27 cellular contexts compared by ENCODE assay signal in the genomic region with DNA sequence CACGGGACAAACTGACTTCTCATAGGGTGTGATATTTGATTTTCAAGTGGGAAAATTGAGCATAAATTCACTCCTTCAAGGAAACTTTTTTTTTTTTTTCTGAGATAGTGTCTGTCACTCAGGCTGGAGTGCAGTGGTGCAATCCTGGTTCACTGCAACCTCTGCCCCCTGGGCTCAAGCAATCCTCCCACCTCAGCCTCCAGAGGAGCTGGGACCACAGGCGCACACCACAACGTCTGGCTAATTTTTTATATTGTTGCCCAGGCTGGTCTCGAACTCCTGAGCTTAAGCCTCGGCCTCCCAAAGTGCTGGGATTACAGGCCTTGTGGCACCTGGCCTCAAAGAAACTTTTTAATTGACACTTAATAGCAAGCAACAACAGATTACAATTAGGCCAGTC. TPM values are rescaled to one million over a fixed set of nuclear protein-coding genes. Genes with fewer than 3 reads are reported as not detected.
DNase-seq lines count a peak whose midpoint lies in the region; ATAC-seq and TF ChIP-seq lines count a peak whose summit lies in the region.
"Had no signal": no experiment of that assay in that cellular context is flagged by ENCODE, and none has a peak within 500 bp of the region (broad histone marks: within the 10 kb centered on the region; RNA-seq: fewer than 3 reads in every experiment).

No MANE protein-coding gene starts in this region.

- TF ChIP-seq CTCF in HL-60 (IDR thresholded peaks at IDR 0.05; ENCODE audit: insufficient read depth, low read length) = no peak
- no peak for TF ChIP-seq CTCF in adrenal gland (IDR thresholded peaks at IDR 0.05)
- no peak for TF ChIP-seq CTCF in type B pancreatic cell (conservative IDR thresholded peaks at IDR 0.05)
- no peak for TF ChIP-seq CTCF in WERI-Rb-1 (IDR thresholded peaks at IDR 0.05; ENCODE audit: low read depth, low read length)

- peak overlapping the region; percentile 78 for H3K27ac Mint-ChIP-seq in type B pancreatic cell
- H3K27ac Mint-ChIP-seq in T-cell = peak overlapping the region in 1 of 2 donors; percentile 4
- H3K27ac Mint-ChIP-seq: activated CD8-positive, alpha-beta memory T cell treated with anti-CD3 and anti-CD28 coated beads, Interleukin-2, amount 10 ng/mL, durations not matched to agents 7 days and 5 days; activated naive CD4-positive, alpha-beta T cell treated with anti-CD3 and anti-CD28 coated beads, Interleukin-2, amount 50 U/mL, for 24 hours; CD8-positive, alpha-beta memory T cell; HFFc6 had no signal

- TF ChIP-seq POLR2A in adrenal gland (IDR thresholded peaks at IDR 0.05) = no peak

- H3K4me1 Mint-ChIP-seq in type B pancreatic cell (ENCODE audit: unreplicated experiment) (no peaks in the 10 kb centered on the region), T-cell (no peaks in the 10 kb centered on the region)
- H3K4me1 Mint-ChIP-seq: activated CD8-positive, alpha-beta memory T cell treated with anti-CD3 and anti-CD28 coated beads, Interleukin-2, amount 10 ng/mL, durations not matched to agents 7 days and 5 days; activated naive CD4-positive, alpha-beta T cell treated with anti-CD3 and anti-CD28 coated beads, Interleukin-2, amount 50 U/mL, for 24 hours; CD8-positive, alpha-beta memory T cell had no signal

- 71 to 80% (median 74%) methylated on average over 5 of the region's 5 CpGs for WGBS in adrenal gland, 4 donors

- H3K4me3 Mint-ChIP-seq in type B pancreatic cell = no peak overlapping the region
- no peak overlapping the region for H3K4me3 Mint-ChIP-seq in T-cell
- H3K4me3 Mint-ChIP-seq: activated CD8-positive, alpha-beta memory T cell treated with anti-CD3 and anti-CD28 coated beads, Interleukin-2, amount 10 ng/mL, durations not matched to agents 7 days and 5 days; activated naive CD4-positive, alpha-beta T cell treated with anti-CD3 and anti-CD28 coated beads, Interleukin-2, amount 50 U/mL, for 24 hours; CD8-positive, alpha-beta memory T cell; HFFc6 had no signal

- no peak for ATAC-seq in T-cell (replicated peaks in 1 of 4)
- ATAC-seq: activated CD8-positive, alpha-beta memory T cell treated with anti-CD3 and anti-CD28 coated beads, Interleukin-2, amount 10 ng/mL, durations not matched to agents 7 days and 5 days; SK-N-SH treated with all-trans-retinoic acid at 6 μM for 48 hours had no signal

- H3K9ac ChIP-seq in mucosa of rectum (ENCODE audit: low read depth in 1 of 2, low read length in 2 of 2) = no peak overlapping the region
- H3K9ac ChIP-seq: GM23248 had no signal

- H3K36me3 ChIP-seq in adrenal gland (replicated peaks in 1 of 2) = no peaks in the 10 kb centered on the region
- no peaks in the 10 kb centered on the region for H3K36me3 ChIP-seq in mucosa of rectum (ENCODE audit: control insufficient read depth in 2 of 2, insufficient read depth in 2 of 2, low read length in 2 of 2)
- no peaks in the 10 kb centered on the region for H3K36me3 ChIP-seq in WERI-Rb-1

- H3K36me3 Mint-ChIP-seq in type B pancreatic cell (peaks cover 8% of the 10 kb centered on the region), T-cell (no peaks in the 10 kb centered on the region)
- H3K36me3 Mint-ChIP-seq: activated CD8-positive, alpha-beta memory T cell treated with anti-CD3 and anti-CD28 coated beads, Interleukin-2, amount 10 ng/mL, durations not matched to agents 7 days and 5 days; activated naive CD4-positive, alpha-beta T cell treated with anti-CD3 and anti-CD28 coated beads, Interleukin-2, amount 50 U/mL, for 24 hours; CD8-positive, alpha-beta memory T cell had no signal

- H3K27me3 ChIP-seq in HL-60 (ENCODE audit: insufficient read depth, poor library complexity, severe bottlenecking) = no peaks in the 10 kb centered on the region
- H3K27me3 ChIP-seq in adrenal gland = no peaks in the 10 kb centered on the region
- no peaks in the 10 kb centered on the region for H3K27me3 ChIP-seq in mucosa of rectum (ENCODE audit: control insufficient read depth in 2 of 2, insufficient read depth in 2 of 2, low read length in 2 of 2)
- H3K27me3 ChIP-seq in WERI-Rb-1 (ENCODE audit: insufficient read depth, low read depth, severe bottlenecking) = peaks cover 6% of the 10 kb centered on the region
- H3K27me3 ChIP-seq: testis had no signal

- CTCF ChIA-PET in T-cell (lab: Charles Lee) = no interaction called here

- no peaks in the 10 kb centered on the region for H3K27me3 Mint-ChIP-seq in type B pancreatic cell
- peaks cover 0 to 21% of the 10 kb centered on the region in 2 donors for H3K27me3 Mint-ChIP-seq in T-cell
- H3K27me3 Mint-ChIP-seq: activated naive CD4-positive, alpha-beta T cell treated with anti-CD3 and anti-CD28 coated beads, Interleukin-2, amount 50 U/mL, for 24 hours had no signal

- peaks cover 14% of the 10 kb centered on the region for H3K9me3 Mint-ChIP-seq in type B pancreatic cell
- H3K9me3 Mint-ChIP-seq in T-cell = no peaks in the 10 kb centered on the region
- H3K9me3 Mint-ChIP-seq: activated naive CD4-positive, alpha-beta T cell treated with anti-CD3 and anti-CD28 coated beads, Interleukin-2, amount 50 U/mL, for 24 hours; CD8-positive, alpha-beta memory T cell; HFFc6 had no signal

- H3K9me3 ChIP-seq in adrenal gland (replicated peaks in 1 of 3) = no peaks in the 10 kb centered on the region
- no peaks in the 10 kb centered on the region for H3K9me3 ChIP-seq in mucosa of rectum (ENCODE audit: control insufficient read depth in 2 of 2, low read length in 2 of 2)
- no peaks in the 10 kb centered on the region for H3K9me3 ChIP-seq in WERI-Rb-1 (ENCODE audit: severe bottlenecking)
- H3K9me3 ChIP-seq: testis had no signal

- POLR2A ChIA-PET in T-cell (lab: Charles Lee) = no interaction called here

- peak overlapping the region; percentile 93 for H3K27ac ChIP-seq in HL-60 (replicated peaks)
- peak overlapping the region in 3 of 5 donors; percentile 15 to 70 (median 63) for H3K27ac ChIP-seq in adrenal gland
- peak overlapping the region; percentile 9 to 41 for H3K27ac ChIP-seq in mucosa of rectum (ENCODE audit: low read depth in 2 of 2, low read length in 2 of 2)
- no peak overlapping the region for H3K27ac ChIP-seq in WERI-Rb-1
- H3K27ac ChIP-seq: GM23248, RWPE1, testis had no signal

- DNase-seq in HL-60 (ENCODE audit: low read depth in 1 of 2, low spot score in 1 of 2) = peak in 1 of 2 experiments; percentile 47
- DNase-seq in adrenal gland = no peak
- no peak for DNase-seq in type B pancreatic cell (ENCODE audit: extremely low spot score, unreplicated experiment)
- no peak for DNase-seq in T-cell
- DNase-seq in WERI-Rb-1 = no peak
- no peak for DNase-seq in NCI-H2227 treated with DMSO at 0.1 percent for 48 hours (lab: John Stamatoyannopoulos, UW)
- DNase-seq: activated CD4-positive, alpha-beta T cell treated with anti-CD3 and anti-CD28 coated beads, Interleukin-2, amount 50 U/mL, for 1 hour; activated CD8-positive, alpha-beta memory T cell treated with anti-CD3 and anti-CD28 coated beads, Interleukin-2, amount 10 ng/mL, durations not matched to agents 7 days and 5 days; aorta; caudate nucleus; CD8-positive, alpha-beta memory T cell; GM23248; HFFc6; NCI-H1105; NCI-H2081; NCI-H345; NCI-H748 treated with DMSO at 0.1 percent for 48 hours; occipital lobe; stimulated activated CD4-positive, alpha-beta T cell treated with anti-CD3 and anti-CD28 coated beads, Interleukin-1b, Interleukin-23, amount 100 ng/mL, for 48 hours had no signal

- H3K4me1 ChIP-seq in adrenal gland (replicated peaks in 1 of 2) (peaks cover 0 to 15% of the 10 kb centered on the region in 2 donors), mucosa of rectum (ENCODE audit: control insufficient read depth in 2 of 2, insufficient read depth in 2 of 2, low read length in 2 of 2) (no peaks in the 10 kb centered on the region)
- H3K4me1 ChIP-seq: testis had no signal

- intact Hi-C loops in adrenal gland (cut with DNase I) = loop anchor here in 1 of 2 donors (10.0 kb wide), 1 partner anchor 96 kb away; no protein-coding TSS in a partner anchor

- no peak overlapping the region for H3K4me3 ChIP-seq in HL-60 (replicated peaks; ENCODE audit: insufficient read depth, low read length)
- H3K4me3 ChIP-seq in adrenal gland = no peak overlapping the region
- H3K4me3 ChIP-seq in mucosa of rectum (ENCODE audit: low read length in 2 of 2) = no peak overlapping the region
- no peak overlapping the region for H3K4me3 ChIP-seq in WERI-Rb-1 (ENCODE audit: low read depth, low read length)
- H3K4me3 ChIP-seq: GM23248, skin epidermis, testis had no signal

RNA-seq across cellular contexts. Expression of a gene that starts 13.8 kb away (rescaled TPM):
- total RNA-seq in adrenal gland (under 1 TPM in 1 of 8 donors, not detected in 7; 0.25 TPM), type B pancreatic cell (ENCODE audit: low replicate concordance) (0.86 TPM in 1 of 2 replicates, not detected in the other), T-cell (not detected)
- under 1 TPM in 1 of 3 donors, not detected in 2; 0.13 TPM for polyA plus RNA-seq in adrenal gland
- total RNA-seq: activated CD8-positive, alpha-beta memory T cell treated with anti-CD3 and anti-CD28 coated beads, Interleukin-2, amount 10 ng/mL, durations not matched to agents 7 days and 5 days; CD8-positive, alpha-beta memory T cell; dermis blood vessel endothelial cell; GM23248; HFFc6; LHCN-M2 had no signal
- polyA plus RNA-seq: aorta; CD8-positive, alpha-beta memory T cell; GM23248 had no signal
